In genomic region chr2:231706731-231707624, GRCh38 we compare ENCODE assay signal across 8 cellular contexts. TPM values are rescaled to one million over a fixed set of nuclear protein-coding genes. Genes with fewer than 3 reads are reported as not detected.
DNase-seq lines count a peak whose midpoint lies in the region; ATAC-seq and TF ChIP-seq lines count a peak whose summit lies in the region.

No MANE protein-coding gene starts in this region.

- no peaks in the 10 kb centered on the region for H3K9me3 Mint-ChIP-seq in activated T-cell treated with anti-CD3 and anti-CD28 coated beads, Interleukin-2, amount 50 U/mL, for 4 hours

- peaks cover 20% of the 10 kb centered on the region for H3K36me3 Mint-ChIP-seq in activated T-cell treated with anti-CD3 and anti-CD28 coated beads, Interleukin-2, amount 50 U/mL, for 4 hours (ENCODE audit: insufficient read depth)

- peak overlapping the region; percentile 98 for H3K27ac ChIP-seq in muscle layer of duodenum (ENCODE audit: low read length)

- ATAC-seq in GM21576 (IDR thresholded peaks at IDR 0.05; ENCODE audit: unreplicated experiment) (peak; percentile 40), esophagus mucosa (peak; percentile 64)
- peak; percentile 42 to 49 for ATAC-seq in activated T-cell treated with anti-CD3 and anti-CD28 coated beads, Interleukin-2, amount 50 U/mL, for 4 hours

- peaks cover 18 to 22% of the 10 kb centered on the region in 2 donors for H3K4me1 ChIP-seq in muscle layer of duodenum (ENCODE audit: control insufficient read depth in 1 of 2, insufficient read depth in 2 of 2, low read length in 2 of 2)

- DNase-seq in DMS53 treated with DMSO at 0.1 percent for 48 hours (lab: John Stamatoyannopoulos, UW; ENCODE audit: unreplicated experiment) = peak; percentile 88
- DNase-seq in OCI-M2 (lab: John Stamatoyannopoulos, UW; ENCODE audit: unreplicated experiment) = peak; percentile 50
- peak; percentile 97 for DNase-seq in activated T-cell treated with anti-CD3 and anti-CD28 coated beads, Interleukin-2, amount 50 U/mL, for 4 hours
- peak; percentile 93 to 94 for DNase-seq in stimulated activated CD8-positive, alpha-beta memory T cell treated with anti-CD3 and anti-CD28 coated beads, Interleukin-7, amount 100 ng/mL, for 4 hours (ENCODE audit: low read depth in 2 of 2)

- H3K27me3 ChIP-seq in muscle layer of duodenum (ENCODE audit: low read depth, low read length) = no peaks in the 10 kb centered on the region

- H3K27me3 Mint-ChIP-seq in activated T-cell treated with anti-CD3 and anti-CD28 coated beads, Interleukin-2, amount 50 U/mL, for 4 hours (ENCODE audit: low read depth) = no peaks in the 10 kb centered on the region

- TF ChIP-seq RAD21 in Ishikawa (IDR thresholded peaks at IDR 0.05; ENCODE audit: low read depth) = no peak

- peaks cover 22% of the 10 kb centered on the region for H3K4me1 Mint-ChIP-seq in activated T-cell treated with anti-CD3 and anti-CD28 coated beads, Interleukin-2, amount 50 U/mL, for 4 hours (ENCODE audit: low read depth)

- H3K36me3 ChIP-seq in muscle layer of duodenum (ENCODE audit: control insufficient read depth in 1 of 2, insufficient read depth in 2 of 2, low read length in 2 of 2) = peaks cover 7 to 9% of the 10 kb centered on the region in 2 donors

- peak overlapping the region; percentile 97 for H3K4me3 Mint-ChIP-seq in activated T-cell treated with anti-CD3 and anti-CD28 coated beads, Interleukin-2, amount 50 U/mL, for 4 hours

- no peaks in the 10 kb centered on the region for H3K9me3 ChIP-seq in muscle layer of duodenum (ENCODE audit: control insufficient read depth in 1 of 2, low read length in 2 of 2)

- H3K4me3 ChIP-seq in muscle layer of duodenum (ENCODE audit: low read depth in 1 of 2, low read length in 2 of 2) = peak overlapping the region; percentile 86

- no peak for TF ChIP-seq EP300 in Ishikawa (IDR thresholded peaks at IDR 0.05; ENCODE audit: borderline replicate concordance)

TF ChIP-seq in Ishikawa, 13 proteins besides CTCF, POLR2A, EP300 and RAD21:
- TF ChIP-seq EGR1 (IDR thresholded peaks at IDR 0.05) (peak; percentile 95), NFIC (IDR thresholded peaks at IDR 0.05) (peak; percentile 45; the same call in 1 of the 2 replicates), CREB1 (IDR thresholded peaks at IDR 0.05; ENCODE audit: low read depth) (peak; percentile 49; the same call in 1 of the 2 replicates), FOXM1 (IDR thresholded peaks at IDR 0.05; ENCODE audit: borderline replicate concordance, low read depth) (peak; percentile 31; the same call in 1 of the 2 replicates), MAX (IDR thresholded peaks at IDR 0.05) (peak; percentile 89), CEBPB (IDR thresholded peaks at IDR 0.05) (no peak), REST (IDR thresholded peaks at IDR 0.05; ENCODE audit: low read depth) (no peak), TCF12 (IDR thresholded peaks at IDR 0.05; ENCODE audit: low read depth) (peak; percentile 9; the same call in 1 of the 2 replicates), ZBTB7A (IDR thresholded peaks at IDR 0.05; ENCODE audit: low read depth) (no peak; the same call in 1 of the 2 replicates), YY1 (IDR thresholded peaks at IDR 0.05; ENCODE audit: low read depth) (peak; percentile 100), TAF1 (IDR thresholded peaks at IDR 0.05; ENCODE audit: low read depth) (peak; percentile 100), TEAD4 (IDR thresholded peaks at IDR 0.05) (peak; percentile 26; the same call in 1 of the 2 replicates)
- TF ChIP-seq, protein P1, sequence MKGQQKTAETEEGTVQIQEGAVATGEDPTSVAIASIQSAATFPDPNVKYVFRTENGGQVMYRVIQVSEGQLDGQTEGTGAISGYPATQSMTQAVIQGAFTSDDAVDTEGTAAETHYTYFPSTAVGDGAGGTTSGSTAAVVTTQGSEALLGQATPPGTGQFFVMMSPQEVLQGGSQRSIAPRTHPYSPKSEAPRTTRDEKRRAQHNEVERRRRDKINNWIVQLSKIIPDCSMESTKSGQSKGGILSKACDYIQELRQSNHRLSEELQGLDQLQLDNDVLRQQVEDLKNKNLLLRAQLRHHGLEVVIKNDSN (IDR thresholded peaks at IDR 0.05) = peak; percentile 88

RNA-seq across cellular contexts. Expression of gene PTMA, which starts 1.3 kb away (rescaled TPM):
- total RNA-seq in activated T-cell treated with anti-CD3 and anti-CD28 coated beads, Interleukin-2, amount 50 U/mL, for 4 hours = 1,000 to 10,000 TPM; 2,248 to 2,672 (median 2,390) TPM
- 924 TPM for total RNA-seq in esophagus mucosa

Comparison
In these comparisons a context has a peak if more than half of its experiments do, and no peak if none do; other contexts are left out.
1. Peak in every context shown above with its lines: DNase-seq, ATAC-seq, H3K4me3 ChIP-seq and H3K27ac ChIP-seq.